ENCODE assay signal across 18 cellular contexts in the genomic region with DNA sequence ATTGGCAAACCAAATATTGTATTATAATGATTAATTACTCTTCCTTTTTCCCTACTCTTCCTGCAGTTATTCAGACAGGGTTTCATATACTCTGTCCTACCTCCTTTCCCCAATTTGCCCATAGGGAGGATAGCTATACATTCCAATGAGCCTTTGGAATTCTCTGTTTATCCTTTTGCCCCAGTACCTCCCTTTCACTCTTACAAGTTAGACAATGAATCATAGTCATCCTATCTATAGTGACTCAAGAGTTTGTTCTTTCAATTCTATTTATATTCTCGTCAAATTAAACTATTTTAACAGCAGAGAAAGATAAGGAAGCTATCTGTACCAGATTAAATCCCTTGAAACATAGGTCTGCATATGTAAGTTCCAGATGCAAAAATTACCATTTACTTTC.
"Had no signal": no experiment of that assay in that cellular context is flagged by ENCODE, and none has a peak within 500 bp of the region (broad histone marks: within the 10 kb centered on the region; RNA-seq: fewer than 3 reads in every experiment).

No MANE protein-coding gene starts in this region.

- H3K4me1 ChIP-seq: psoas muscle, right lobe of liver, transverse colon, vagina had no signal

- H3K27ac ChIP-seq: brain microvascular endothelial cell, epithelial cell of prostate, psoas muscle, right lobe of liver, transverse colon, vagina had no signal

- H3K9me3 ChIP-seq: psoas muscle, right lobe of liver, vagina had no signal

- H3K27ac Mint-ChIP-seq: activated B cell treated with CpG ODN at 0.5 μM for 24 hours; activated CD4-positive, alpha-beta T cell treated with anti-CD3 and anti-CD28 coated beads, Interleukin-2, amount 10 ng/mL, durations not matched to agents 24 days and 14 days; activated naive CD4-positive, alpha-beta T cell treated with anti-CD3 and anti-CD28 coated beads, Interleukin-2, amount 50 U/mL, for 72 hours; activated T-cell treated with anti-CD3 and anti-CD28 coated beads, Interleukin-2, amount 50 U/mL, for 72 hours; effector memory CD8-positive, alpha-beta T cell; T-helper 2 cell treated with Interferon-gamma antibody and Interleukin-4, amounts not matched to agents 5 μg/mL and 100 μg/mL, for 36 hours had no signal

- H3K36me3 Mint-ChIP-seq: activated naive CD4-positive, alpha-beta T cell treated with anti-CD3 and anti-CD28 coated beads, Interleukin-2, amount 50 U/mL, for 72 hours had no signal

- H3K27me3 Mint-ChIP-seq: activated B cell treated with CpG ODN at 0.5 μM for 24 hours; activated CD4-positive, alpha-beta T cell treated with anti-CD3 and anti-CD28 coated beads, Interleukin-2, amount 10 ng/mL, durations not matched to agents 24 days and 14 days; effector memory CD8-positive, alpha-beta T cell had no signal

- ATAC-seq: activated naive CD4-positive, alpha-beta T cell treated with anti-CD3 and anti-CD28 coated beads, Interleukin-2, amount 50 U/mL, for 72 hours; activated T-cell treated with anti-CD3 and anti-CD28 coated beads, Interleukin-2, amount 50 U/mL, for 72 hours; effector memory CD8-positive, alpha-beta T cell; psoas muscle; right lobe of liver; stimulated activated naive CD8-positive, alpha-beta T cell treated with anti-CD3 and anti-CD28 coated beads, Interleukin-15, Interleukin-2, amounts not matched to agents 100 U/mL and 50 U/mL, for 24 hours had no signal

- DNase-seq: activated B cell treated with CpG ODN at 0.5 μM for 24 hours; activated CD4-positive, alpha-beta T cell treated with anti-CD3 and anti-CD28 coated beads, Interleukin-2, amount 10 ng/mL, durations not matched to agents 24 days and 14 days; activated CD8-positive, alpha-beta memory T cell treated with anti-CD3 and anti-CD28 coated beads, Interleukin-2, amount 50 U/mL, for 48 hours; activated gamma-delta T cell; activated T-cell treated with anti-CD3 and anti-CD28 coated beads, Interleukin-2, amount 50 U/mL, for 72 hours; amygdala; brain microvascular endothelial cell; dermis blood vessel endothelial cell; effector memory CD8-positive, alpha-beta T cell; hippocampal formation; psoas muscle; right lobe of liver; stimulated activated naive CD8-positive, alpha-beta T cell treated with anti-CD3 and anti-CD28 coated beads, Interleukin-15, Interleukin-2, amounts not matched to agents 100 U/mL and 50 U/mL, for 24 hours; transverse colon had no signal

- H3K36me3 ChIP-seq: brain microvascular endothelial cell, right lobe of liver, transverse colon had no signal

- H3K4me3 Mint-ChIP-seq: activated B cell treated with CpG ODN at 0.5 μM for 24 hours; activated CD4-positive, alpha-beta T cell treated with anti-CD3 and anti-CD28 coated beads, Interleukin-2, amount 10 ng/mL, durations not matched to agents 24 days and 14 days; activated T-cell treated with anti-CD3 and anti-CD28 coated beads, Interleukin-2, amount 50 U/mL, for 72 hours; effector memory CD8-positive, alpha-beta T cell; T-helper 2 cell treated with Interferon-gamma antibody and Interleukin-4, amounts not matched to agents 5 μg/mL and 100 μg/mL, for 36 hours had no signal

- H3K4me3 ChIP-seq: psoas muscle, right lobe of liver, transverse colon, vagina had no signal

- H3K27me3 ChIP-seq: brain microvascular endothelial cell, right lobe of liver, transverse colon, vagina had no signal

- H3K9me3 Mint-ChIP-seq: activated B cell treated with CpG ODN at 0.5 μM for 24 hours; activated CD4-positive, alpha-beta T cell treated with anti-CD3 and anti-CD28 coated beads, Interleukin-2, amount 10 ng/mL, durations not matched to agents 24 days and 14 days; T-helper 2 cell treated with Interferon-gamma antibody and Interleukin-4, amounts not matched to agents 5 μg/mL and 100 μg/mL, for 36 hours had no signal

- H3K4me1 Mint-ChIP-seq: activated B cell treated with CpG ODN at 0.5 μM for 24 hours; activated CD4-positive, alpha-beta T cell treated with anti-CD3 and anti-CD28 coated beads, Interleukin-2, amount 10 ng/mL, durations not matched to agents 24 days and 14 days had no signal
